Comparison of ENCODE assay signal across 35 cellular contexts in genomic region chr17:31019004-31019403, GRCh38.
"Had no signal": no experiment of that assay in that cellular context is flagged by ENCODE, and none has a peak within 500 bp of the region (broad histone marks: within the 10 kb centered on the region; RNA-seq: fewer than 3 reads in every experiment).

No MANE protein-coding gene starts in this region.

- H3K4me3 ChIP-seq: adrenal gland, body of pancreas, breast epithelium had no signal

- H3K27ac ChIP-seq: adrenal gland, body of pancreas, brain microvascular endothelial cell, breast epithelium had no signal

- H3K4me3 Mint-ChIP-seq: activated CD4-positive, alpha-beta memory T cell treated with anti-CD3 and anti-CD28 coated beads for 36 hours; activated CD4-positive, alpha-beta T cell treated with anti-CD3 and anti-CD28 coated beads, Interleukin-2, amount 10 ng/mL, durations not matched to agents 24 days and 14 days; activated CD8-positive, alpha-beta T cell treated with anti-CD3 and anti-CD28 coated beads for 36 hours; activated naive CD4-positive, alpha-beta T cell treated with anti-CD3 and anti-CD28 coated beads for 36 hours; activated naive CD8-positive, alpha-beta T cell treated with anti-CD3 and anti-CD28 coated beads for 36 hours; activated T-cell treated with anti-CD3 and anti-CD28 coated beads, Interleukin-2, amount 50 U/mL, for 4 hours; activated T-cell treated with anti-CD3 and anti-CD28 coated beads, Interleukin-2, amount 50 U/mL, for 72 hours; activated T-helper 1 cell treated with anti-CD3 and anti-CD28 coated beads, Interleukin-12 subunit alpha, Interleukin-12 subunit beta, Interleukin-2, Interleukin-4 antibody, amounts not matched to agents 30 ng/mL and 10 ng/mL and 1 ng/mL, durations not matched to agents 14 hours and 24 hours and 36 hours; activated T-helper 17 cell treated with anti-CD3 and anti-CD28 coated beads, Interleukin-2, amount 50 U/mL, for 72 hours; T-cell; T-helper 2 cell treated with Interferon-gamma antibody and Interleukin-4, amounts not matched to agents 5 μg/mL and 100 μg/mL, for 36 hours had no signal

- H3K36me3 Mint-ChIP-seq: activated CD4-positive, alpha-beta memory T cell treated with anti-CD3 and anti-CD28 coated beads for 36 hours; activated naive CD4-positive, alpha-beta T cell treated with anti-CD3 and anti-CD28 coated beads, Interleukin-2, amount 50 U/mL, for 72 hours; activated naive CD8-positive, alpha-beta T cell treated with anti-CD3 and anti-CD28 coated beads for 36 hours; T-cell had no signal

- DNase-seq: activated CD4-positive, alpha-beta memory T cell treated with anti-CD3 and anti-CD28 coated beads for 36 hours; activated CD4-positive, alpha-beta T cell treated with anti-CD3 and anti-CD28 coated beads for 1 hour; activated CD4-positive, alpha-beta T cell treated with anti-CD3 and anti-CD28 coated beads for 4 hours; activated CD4-positive, alpha-beta T cell treated with anti-CD3 and anti-CD28 coated beads, Interleukin-2, amount 10 ng/mL, durations not matched to agents 24 days and 14 days; activated CD4-positive, alpha-beta T cell treated with anti-CD3 and anti-CD28 coated beads, Interleukin-2, amount 50 U/mL, for 1 hour; activated CD4-positive, alpha-beta T cell treated with anti-CD3 and anti-CD28 coated beads, Interleukin-2, amount 50 U/mL, for 4 hours; activated CD4-positive, CD25-positive, alpha-beta regulatory T cell; activated CD8-positive, alpha-beta memory T cell treated with anti-CD3 and anti-CD28 coated beads, Interleukin-2, amount 50 U/mL, for 4 hours; activated CD8-positive, alpha-beta T cell treated with anti-CD3 and anti-CD28 coated beads for 36 hours; activated effector memory CD4-positive, alpha-beta T cell treated with anti-CD3 and anti-CD28 coated beads, Interleukin-2, amount 50 U/mL, for 16 hours; activated gamma-delta T cell treated with Interleukin-2 at 50 U/mL for 16 hours; activated naive CD4-positive, alpha-beta T cell; activated naive CD4-positive, alpha-beta T cell treated with anti-CD3 and anti-CD28 coated beads for 36 hours; activated naive CD4-positive, alpha-beta T cell treated with anti-CD3 and anti-CD28 coated beads, Interleukin-2, amount 50 U/mL, for 16 hours; activated naive CD8-positive, alpha-beta T cell treated with anti-CD3 and anti-CD28 coated beads for 36 hours; activated T-cell treated with anti-CD3 and anti-CD28 coated beads for 4 hours; activated T-cell treated with anti-CD3 and anti-CD28 coated beads, Interleukin-2, amount 50 U/mL, for 1 hour; activated T-cell treated with anti-CD3 and anti-CD28 coated beads, Interleukin-2, amount 50 U/mL, for 4 hours; activated T-cell treated with anti-CD3 and anti-CD28 coated beads, Interleukin-2, amount 50 U/mL, for 72 hours; adrenal gland; amniotic stem cell; aorta; body of pancreas; brain microvascular endothelial cell; central memory CD4-positive, alpha-beta T cell; T-cell; T-helper 9 cell had no signal

- FAIRE-seq: astrocyte, TTC549 had no signal

- H3K4me1 ChIP-seq: adrenal gland, body of pancreas, breast epithelium had no signal

- H3K27me3 ChIP-seq: adrenal gland, body of pancreas, brain microvascular endothelial cell, breast epithelium had no signal

- H3K9me3 Mint-ChIP-seq: activated CD4-positive, alpha-beta memory T cell treated with anti-CD3 and anti-CD28 coated beads for 36 hours; activated CD4-positive, alpha-beta T cell treated with anti-CD3 and anti-CD28 coated beads, Interleukin-2, amount 10 ng/mL, durations not matched to agents 24 days and 14 days; activated CD8-positive, alpha-beta T cell treated with anti-CD3 and anti-CD28 coated beads for 36 hours; activated naive CD4-positive, alpha-beta T cell treated with anti-CD3 and anti-CD28 coated beads for 36 hours; activated naive CD4-positive, alpha-beta T cell treated with anti-CD3 and anti-CD28 coated beads, Interleukin-2, amount 50 U/mL, for 72 hours; activated naive CD8-positive, alpha-beta T cell treated with anti-CD3 and anti-CD28 coated beads for 36 hours; activated T-cell treated with anti-CD3 and anti-CD28 coated beads, Interleukin-2, amount 50 U/mL, for 4 hours; activated T-cell treated with anti-CD3 and anti-CD28 coated beads, Interleukin-2, amount 50 U/mL, for 72 hours; activated T-helper 1 cell treated with anti-CD3 and anti-CD28 coated beads, Interleukin-12 subunit alpha, Interleukin-12 subunit beta, Interleukin-2, Interleukin-4 antibody, amounts not matched to agents 30 ng/mL and 10 ng/mL and 1 ng/mL, durations not matched to agents 14 hours and 24 hours and 36 hours; activated T-helper 17 cell treated with anti-CD3 and anti-CD28 coated beads, Interleukin-2, amount 50 U/mL, for 72 hours; T-cell; T-helper 2 cell treated with Interferon-gamma antibody and Interleukin-4, amounts not matched to agents 5 μg/mL and 100 μg/mL, for 36 hours had no signal

- H3K4me1 Mint-ChIP-seq: activated CD4-positive, alpha-beta T cell treated with anti-CD3 and anti-CD28 coated beads, Interleukin-2, amount 10 ng/mL, durations not matched to agents 24 days and 14 days; activated naive CD8-positive, alpha-beta T cell treated with anti-CD3 and anti-CD28 coated beads for 36 hours; activated T-helper 17 cell treated with anti-CD3 and anti-CD28 coated beads, Interleukin-2, amount 50 U/mL, for 72 hours; T-cell had no signal

- H3K27me3 Mint-ChIP-seq: activated CD4-positive, alpha-beta memory T cell treated with anti-CD3 and anti-CD28 coated beads for 36 hours; activated CD8-positive, alpha-beta T cell treated with anti-CD3 and anti-CD28 coated beads for 36 hours; activated T-helper 17 cell treated with anti-CD3 and anti-CD28 coated beads, Interleukin-2, amount 50 U/mL, for 72 hours; T-cell had no signal

- H3K36me3 ChIP-seq: adrenal gland, brain microvascular endothelial cell, breast epithelium had no signal

- ATAC-seq: activated CD4-positive, CD25-positive, alpha-beta regulatory T cell treated with anti-CD3 and anti-CD28 coated beads, Interleukin-2, amount 50 U/mL, for 24 hours; activated CD8-positive, alpha-beta T cell treated with anti-CD3 and anti-CD28 coated beads for 36 hours; activated naive CD4-positive, alpha-beta T cell treated with anti-CD3 and anti-CD28 coated beads, Interleukin-2, amount 50 U/mL, for 72 hours; activated T-cell treated with anti-CD3 and anti-CD28 coated beads, Interleukin-2, amount 50 U/mL, for 4 hours; activated T-cell treated with anti-CD3 and anti-CD28 coated beads, Interleukin-2, amount 50 U/mL, for 72 hours; activated T-helper 17 cell treated with anti-CD3 and anti-CD28 coated beads, Interleukin-2, amount 50 U/mL, for 72 hours; body of pancreas; T-cell had no signal

- H3K27ac Mint-ChIP-seq: activated CD4-positive, alpha-beta memory T cell treated with anti-CD3 and anti-CD28 coated beads for 36 hours; activated CD4-positive, alpha-beta T cell treated with anti-CD3 and anti-CD28 coated beads, Interleukin-2, amount 10 ng/mL, durations not matched to agents 24 days and 14 days; activated CD8-positive, alpha-beta T cell treated with anti-CD3 and anti-CD28 coated beads for 36 hours; activated naive CD4-positive, alpha-beta T cell treated with anti-CD3 and anti-CD28 coated beads for 36 hours; activated naive CD4-positive, alpha-beta T cell treated with anti-CD3 and anti-CD28 coated beads, Interleukin-2, amount 50 U/mL, for 72 hours; activated naive CD8-positive, alpha-beta T cell treated with anti-CD3 and anti-CD28 coated beads for 36 hours; activated T-cell treated with anti-CD3 and anti-CD28 coated beads, Interleukin-2, amount 50 U/mL, for 72 hours; activated T-helper 1 cell treated with anti-CD3 and anti-CD28 coated beads, Interleukin-12 subunit alpha, Interleukin-12 subunit beta, Interleukin-2, Interleukin-4 antibody, amounts not matched to agents 30 ng/mL and 10 ng/mL and 1 ng/mL, durations not matched to agents 14 hours and 24 hours and 36 hours; activated T-helper 17 cell treated with anti-CD3 and anti-CD28 coated beads, Interleukin-2, amount 50 U/mL, for 72 hours; T-cell; T-helper 2 cell treated with Interferon-gamma antibody and Interleukin-4, amounts not matched to agents 5 μg/mL and 100 μg/mL, for 36 hours had no signal

- H3K9me3 ChIP-seq: adrenal gland, body of pancreas, breast epithelium had no signal
